6 cellular contexts compared by ENCODE assay signal in genomic region chr15:20363591-20363990, GRCh38.
DNase-seq lines count a peak whose midpoint lies in the region; ATAC-seq, FAIRE-seq and TF ChIP-seq lines count a peak whose summit lies in the region.
"Not testable (repeated sequence)": the region's sequence is repeated elsewhere in the genome, so short reads cannot be mapped to it uniquely, and the experiment has no call there.

No MANE protein-coding gene starts in this region.

- H3K79me2 ChIP-seq in GM12878 (ENCODE audit: control insufficient read depth, insufficient read depth, low read length); HepG2 (ENCODE audit: insufficient read depth, low read length): not testable (repeated sequence)

- not testable (repeated sequence) for TF ChIP-seq RAD21 in GM12878 (IDR thresholded peaks at IDR 0.05; ENCODE audit: insufficient read depth, low read depth, low read length); HepG2 (CRISPR knock-in tag; IDR thresholded peaks at IDR 0.05)

- not testable (repeated sequence) for BruUV-seq in GM12878 (replicated peaks; lab: Mats Ljungman, UMichigan); HepG2 (replicated peaks; lab: Mats Ljungman, UMichigan)

- not testable (repeated sequence) for H4K20me1 ChIP-seq in GM12878 (ENCODE audit: control insufficient read depth, insufficient read depth); HepG2 (ENCODE audit: insufficient read depth, low read length)

- H3K27me3 ChIP-seq in GM12878 (replicated peaks in 1 of 2; ENCODE audit: control insufficient read depth in 2 of 2, insufficient read depth in 2 of 2, low read length in 1 of 2); HepG2 (ENCODE audit: control insufficient read depth in 1 of 2, insufficient read depth in 2 of 2, low read length in 2 of 2): not testable (repeated sequence)

- TF ChIP-seq EP300 in GM12878 (IDR thresholded peaks at IDR 0.05; ENCODE audit: borderline replicate concordance in 1 of 2, control insufficient read depth in 1 of 2, low read depth in 2 of 2, low read length in 2 of 2); HepG2 (IDR thresholded peaks at IDR 0.05; ENCODE audit: low read depth in 2 of 2, low read length in 2 of 2); HepG2 (CRISPR knock-in tag; IDR thresholded peaks at IDR 0.05; ENCODE audit: borderline replicate concordance): not testable (repeated sequence)

- H3K4me2 ChIP-seq in GM12878 (ENCODE audit: control insufficient read depth, insufficient read depth); HepG2 (ENCODE audit: low read depth, low read length): not testable (repeated sequence)

- DNase-seq in GM19239 (ENCODE audit: insufficient read length, low spot score); GM12878 (ENCODE audit: low read depth, low spot score); Right ventricle myocardium superior; HepG2 (ENCODE audit: low spot score); retinal pigment epithelial cell (ENCODE audit: low read depth): not testable (repeated sequence)

- H2AFZ ChIP-seq in GM12878 (ENCODE audit: control insufficient read depth, low read depth, low read length); HepG2 (ENCODE audit: low read length): not testable (repeated sequence)

- not testable (repeated sequence) for TF ChIP-seq CTCF in GM12878 (IDR thresholded peaks at IDR 0.05 in 2 of 3, conservative IDR thresholded peaks at IDR 0.05 in 1 of 3; ENCODE audit: control insufficient read depth in 2 of 3, extremely low read depth in 1 of 3, insufficient read depth in 1 of 3, low read depth in 3 of 3, low read length in 3 of 3); HepG2 (CRISPR knock-in tag; IDR thresholded peaks at IDR 0.05)
- peak; percentile 5 for TF ChIP-seq CTCF in retinal pigment epithelial cell (conservative IDR thresholded peaks at IDR 0.05; ENCODE audit: low read depth, low read length)

- TF ChIP-seq POLR2A in GM12878 (IDR thresholded peaks at IDR 0.05; ENCODE audit: low read depth, low read length); HepG2 (IDR thresholded peaks at IDR 0.05; ENCODE audit: insufficient read depth in 1 of 2, low read depth in 2 of 2, low read length in 2 of 2): not testable (repeated sequence)

- peak; percentile 55 for FAIRE-seq in GM19239 (lab: Jason Lieb, UNC)
- FAIRE-seq in GM12878 (lab: Jason Lieb, UNC); HepG2 (lab: Jason Lieb, UNC): not testable (repeated sequence)

- not testable (repeated sequence) for H3K4me3 ChIP-seq in GM12878; HepG2 (replicated peaks in 1 of 3; ENCODE audit: insufficient read depth in 1 of 3, low read depth in 2 of 3, low read length in 3 of 3); retinal pigment epithelial cell (ENCODE audit: low read length)

- RAD21 ChIA-PET in GM12878 (lab: Charles Lee; ENCODE audit: unreplicated experiment): not testable (repeated sequence)

- not testable (repeated sequence) for ATAC-seq in SK-N-SH treated with all-trans-retinoic acid at 6 μM for 48 hours, GM12878, HepG2
- ATAC-seq in Right ventricle myocardium superior (ENCODE audit: poor library complexity): peak; percentile 14

- not testable (repeated sequence) for H3K9me3 ChIP-seq in GM12878 (replicated peaks; ENCODE audit: control insufficient read depth, insufficient read depth, low read length); HepG2 (ENCODE audit: low read length)

- not testable (repeated sequence) for H3K4me1 ChIP-seq in GM12878 (ENCODE audit: control insufficient read depth, insufficient read depth, low read length); HepG2 (ENCODE audit: insufficient read depth, low read length)

- intact Hi-C loops in GM12878 (cut with micrococcal nuclease; ENCODE audit: unreplicated experiment); Right ventricle myocardium superior (cut with DNase I); HepG2 (cut with micrococcal nuclease; ENCODE audit: unreplicated experiment): not testable (repeated sequence)

- H3K36me3 ChIP-seq in GM12878 (ENCODE audit: control insufficient read depth in 2 of 2, insufficient read depth in 2 of 2, low read length in 1 of 2); HepG2 (replicated peaks in 1 of 2; ENCODE audit: control insufficient read depth in 1 of 2, insufficient read depth in 2 of 2, low read length in 2 of 2): not testable (repeated sequence)

- not testable (repeated sequence) for H3K9ac ChIP-seq in GM12878 (ENCODE audit: control insufficient read depth, insufficient read depth, low read length); HepG2 (ENCODE audit: insufficient read depth, low read depth, low read length)

- POLR2A ChIA-PET in GM12878 (lab: Charles Lee); HepG2 (lab: Yijun Ruan, JAX): not testable (repeated sequence)

- in situ Hi-C loops in GM12878 (cut with MboI); HepG2 (cut with HindIII; ENCODE audit: extremely low pct_ligation_motif_present, low pct_unique_long_range_greater_than_20kb): not testable (repeated sequence)

- CTCF ChIA-PET in GM12878 (lab: Yijun Ruan, JAX); HepG2 (lab: Yijun Ruan, JAX; ENCODE audit: low intra/inter-chr PET ratio, low total read pairs): not testable (repeated sequence)

- not testable (repeated sequence) for H3K27ac ChIP-seq in GM12878 (ENCODE audit: control insufficient read depth, insufficient read depth); HepG2 (ENCODE audit: extremely low read length, insufficient read depth, low read length)

- WGBS in GM12878 (ENCODE audit: insufficient coverage, insufficient replicate concordance, low lambda C conversion rate, missing lambda C conversion rate): 11% methylated on average over 5 of the region's 5 CpGs
- 6% methylated on average over 5 of the region's 5 CpGs for WGBS in HepG2 (ENCODE audit: low lambda C conversion rate)

- SMC1A ChIA-PET in GM12878 (lab: Charles Lee; ENCODE audit: uncharacterized antibody, unreplicated experiment): not testable (repeated sequence)

TF ChIP-seq in SK-N-SH treated with all-trans-retinoic acid at 6 μM for 48 hours, 23 proteins besides CTCF, POLR2A, EP300 and RAD21:
- 0 out of 2 replicates have a peak, but pooled peaks have one; percentile 23 for TF ChIP-seq ZNF70 (CRISPR knock-in tag; IDR thresholded peaks at IDR 0.05)

TF ChIP-seq in GM12878, 131 proteins besides CTCF, POLR2A, EP300 and RAD21:
- TF ChIP-seq RAD51 (IDR thresholded peaks at IDR 0.05): peak; percentile 77; the same call in 1 of the 2 replicates
TF ChIP-seq in GM12878: peak in this region for 1; not testable (repeated sequence) for 130.

TF ChIP-seq in HepG2, 621 proteins besides CTCF, POLR2A, EP300 and RAD21:
- 0 out of 2 replicates have a peak, but pooled peaks have one; percentile 21 for TF ChIP-seq MNT (IDR thresholded peaks at IDR 0.05)
